ENCODE assay signal across 10 cellular contexts in the genomic region with DNA sequence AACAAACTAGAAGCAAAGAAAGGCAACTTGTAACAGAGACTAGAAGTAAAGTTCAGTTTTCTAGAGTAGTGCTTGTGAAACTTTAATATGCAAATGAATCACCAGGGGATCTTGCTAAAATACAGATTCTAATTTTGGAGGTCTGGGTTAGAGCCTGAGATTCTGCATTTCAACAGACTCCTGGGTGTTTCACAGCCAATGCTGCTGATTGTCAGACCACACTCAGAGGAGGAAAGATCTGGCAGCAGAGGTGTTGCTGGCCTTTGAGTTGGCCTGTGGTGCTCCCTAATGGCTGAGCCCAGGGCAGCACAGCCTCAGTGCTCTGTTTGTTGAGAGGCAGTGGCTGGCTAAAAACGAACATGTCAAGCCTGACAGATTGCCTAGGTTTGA. TPM values are rescaled to one million over a fixed set of nuclear protein-coding genes. Genes with fewer than 3 reads are reported as not detected.
DNase-seq lines count a peak whose midpoint lies in the region; ATAC-seq and TF ChIP-seq lines count a peak whose summit lies in the region.
"Had no signal": no experiment of that assay in that cellular context is flagged by ENCODE, and none has a peak within 500 bp of the region (broad histone marks: within the 10 kb centered on the region; RNA-seq: fewer than 3 reads in every experiment).

No MANE protein-coding gene starts in this region.

- H3K27ac ChIP-seq in aorta (ENCODE audit: low read depth in 1 of 2, low read length in 2 of 2): no peak overlapping the region

- no peak overlapping the region for H3K4me3 ChIP-seq in aorta (ENCODE audit: low read length in 2 of 2)

- H3K9me3 Mint-ChIP-seq in brain (no peaks in the 10 kb centered on the region), nephron (no peaks in the 10 kb centered on the region)
- no peaks in the 10 kb centered on the region for H3K9me3 Mint-ChIP-seq in activated T-cell treated with anti-CD3 and anti-CD28 coated beads, Interleukin-2, amount 50 U/mL, for 4 hours
- H3K9me3 Mint-ChIP-seq: activated naive CD8-positive, alpha-beta T cell treated with anti-CD3 and anti-CD28 coated beads for 36 hours had no signal

- no peak for DNase-seq in aorta
- DNase-seq in activated T-cell treated with anti-CD3 and anti-CD28 coated beads, Interleukin-2, amount 50 U/mL, for 4 hours: no peak
- DNase-seq in NCI-H1048 (lab: John Stamatoyannopoulos, UW): no peak
- DNase-seq: activated naive CD8-positive, alpha-beta T cell treated with anti-CD3 and anti-CD28 coated beads for 36 hours; NCI-H1930 had no signal

- 6 to 9% methylated on average over 1 of the region's 1 CpG for WGBS in aorta, 2 donors

- H3K4me1 Mint-ChIP-seq in brain (peaks cover 87% of the 10 kb centered on the region), nephron (peaks cover 68% of the 10 kb centered on the region)
- H3K4me1 Mint-ChIP-seq in activated T-cell treated with anti-CD3 and anti-CD28 coated beads, Interleukin-2, amount 50 U/mL, for 4 hours (ENCODE audit: low read depth): peaks cover 38% of the 10 kb centered on the region

- peak overlapping the region in 4 of 5 experiments; percentile 85 to 96 (median 91) for H3K27ac Mint-ChIP-seq in brain
- H3K27ac Mint-ChIP-seq in nephron: peak overlapping the region in 2 of 3 experiments; percentile 29 to 56
- H3K27ac Mint-ChIP-seq: activated naive CD8-positive, alpha-beta T cell treated with anti-CD3 and anti-CD28 coated beads for 36 hours had no signal

- ATAC-seq in GM18861 (IDR thresholded peaks at IDR 0.05; ENCODE audit: unreplicated experiment) (peak; percentile 37), HG02852 (IDR thresholded peaks at IDR 0.05; ENCODE audit: unreplicated experiment) (peak; percentile 47), aorta (ENCODE audit: low FRiP score) (no peak), GM21528 (IDR thresholded peaks at IDR 0.05; ENCODE audit: low FRiP score, unreplicated experiment) (no peak)
- ATAC-seq in activated T-cell treated with anti-CD3 and anti-CD28 coated beads, Interleukin-2, amount 50 U/mL, for 4 hours: no peak

- H3K4me1 ChIP-seq in aorta (ENCODE audit: control insufficient read depth in 1 of 2, insufficient read depth in 2 of 2, low read length in 2 of 2): peaks cover 4 to 12% of the 10 kb centered on the region in 2 donors

- H3K27me3 Mint-ChIP-seq in brain: peaks cover 5% of the 10 kb centered on the region
- no peaks in the 10 kb centered on the region for H3K27me3 Mint-ChIP-seq in nephron (ENCODE audit: low read depth)
- H3K27me3 Mint-ChIP-seq in activated T-cell treated with anti-CD3 and anti-CD28 coated beads, Interleukin-2, amount 50 U/mL, for 4 hours (ENCODE audit: low read depth): no peaks in the 10 kb centered on the region
- H3K27me3 Mint-ChIP-seq: activated naive CD8-positive, alpha-beta T cell treated with anti-CD3 and anti-CD28 coated beads for 36 hours had no signal

- peak overlapping the region in 2 of 5 experiments; percentile 40 to 56 for H3K4me3 Mint-ChIP-seq in brain
- H3K4me3 Mint-ChIP-seq in nephron: no peak overlapping the region
- H3K4me3 Mint-ChIP-seq in activated T-cell treated with anti-CD3 and anti-CD28 coated beads, Interleukin-2, amount 50 U/mL, for 4 hours: no peak overlapping the region
- H3K4me3 Mint-ChIP-seq: activated naive CD8-positive, alpha-beta T cell treated with anti-CD3 and anti-CD28 coated beads for 36 hours had no signal

- peaks cover 0 to 3% of the 10 kb centered on the region in 2 donors for H3K36me3 ChIP-seq in aorta (ENCODE audit: control insufficient read depth in 1 of 2, insufficient read depth in 2 of 2, low read length in 1 of 2)

- peaks cover 32% of the 10 kb centered on the region for H3K36me3 Mint-ChIP-seq in brain
- peaks cover 8% of the 10 kb centered on the region for H3K36me3 Mint-ChIP-seq in nephron (ENCODE audit: low read depth)
- H3K36me3 Mint-ChIP-seq in activated T-cell treated with anti-CD3 and anti-CD28 coated beads, Interleukin-2, amount 50 U/mL, for 4 hours (ENCODE audit: insufficient read depth): peaks cover 13% of the 10 kb centered on the region

- no peaks in the 10 kb centered on the region for H3K9me3 ChIP-seq in aorta (ENCODE audit: control insufficient read depth, low read length)

- intact Hi-C loops in aorta (cut with DNase I): no loop called here

- TF ChIP-seq CTCF in brain (conservative IDR thresholded peaks at IDR 0.05): no peak
- TF ChIP-seq CTCF in nephron (IDR thresholded peaks at IDR 0.05; ENCODE audit: unreplicated experiment in 3 of 3): no peak

- no peaks in the 10 kb centered on the region for H3K27me3 ChIP-seq in aorta (ENCODE audit: control insufficient read depth in 1 of 2, insufficient read depth in 2 of 2, low read length in 1 of 2)

RNA-seq across cellular contexts. Expression of gene CRY2, which starts 5.4 kb away (rescaled TPM):
- polyA plus RNA-seq in brain (ENCODE audit: insufficient read depth, low read depth, low replicate concordance) (18.2 TPM), aorta (10 to 100 TPM in 1 of 2 donors, 1 to 10 TPM in 1; 6.4 to 23.7 TPM)
- 10 to 100 TPM; 32.6 to 54.1 TPM for total RNA-seq in aorta
- total RNA-seq in activated T-cell treated with anti-CD3 and anti-CD28 coated beads, Interleukin-2, amount 50 U/mL, for 4 hours: 10 to 100 TPM; 19.7 to 21.9 (median 19.9) TPM

RNA-seq across cellular contexts. Expression of gene MAPK8IP1, which starts 32.7 kb away (rescaled TPM):
- polyA plus RNA-seq in brain (ENCODE audit: insufficient read depth, low read depth, low replicate concordance) (180 TPM), aorta (1 to 10 TPM; 1.6 to 5.5 TPM)
- 1 to 10 TPM; 6.5 to 7.8 TPM for total RNA-seq in aorta
- 1 to 10 TPM in 1 of 3 donors, under 1 TPM in 2; 0.71 to 1.4 (median 0.87) TPM for total RNA-seq in activated T-cell treated with anti-CD3 and anti-CD28 coated beads, Interleukin-2, amount 50 U/mL, for 4 hours

RNA-seq across cellular contexts. Expression of gene SLC35C1, which starts 47.8 kb away (rescaled TPM):
- polyA plus RNA-seq in brain (ENCODE audit: insufficient read depth, low read depth, low replicate concordance) (7.7 TPM), aorta (1 to 10 TPM; 6.5 to 9.4 TPM)
- 10 to 100 TPM; 11.5 to 11.8 TPM for total RNA-seq in aorta
- total RNA-seq in activated T-cell treated with anti-CD3 and anti-CD28 coated beads, Interleukin-2, amount 50 U/mL, for 4 hours: 10 to 100 TPM; 14.7 to 17.5 (median 15.8) TPM

RNA-seq across cellular contexts. Expression of gene FREY1, which starts 54.4 kb away (rescaled TPM):
- polyA plus RNA-seq in brain (ENCODE audit: insufficient read depth, low read depth, low replicate concordance) (0.49 TPM), aorta (not detected)
- under 1 TPM; 0.65 to 0.87 TPM for total RNA-seq in aorta
- 1 to 10 TPM; 2.3 to 3.3 (median 2.4) TPM for total RNA-seq in activated T-cell treated with anti-CD3 and anti-CD28 coated beads, Interleukin-2, amount 50 U/mL, for 4 hours

Comparison
In these comparisons a context has a peak if more than half of its experiments do, and no peak if none do; other contexts are left out.
1. ATAC-seq: peak in GM18861 (single experiment) and HG02852 (single experiment); none in aorta (single experiment), GM21528 (single experiment) and activated T-cell treated with anti-CD3 and anti-CD28 coated beads, Interleukin-2, amount 50 U/mL, for 4 hours (0 of 2).